8 cellular contexts compared by ENCODE assay signal in the genomic region with DNA sequence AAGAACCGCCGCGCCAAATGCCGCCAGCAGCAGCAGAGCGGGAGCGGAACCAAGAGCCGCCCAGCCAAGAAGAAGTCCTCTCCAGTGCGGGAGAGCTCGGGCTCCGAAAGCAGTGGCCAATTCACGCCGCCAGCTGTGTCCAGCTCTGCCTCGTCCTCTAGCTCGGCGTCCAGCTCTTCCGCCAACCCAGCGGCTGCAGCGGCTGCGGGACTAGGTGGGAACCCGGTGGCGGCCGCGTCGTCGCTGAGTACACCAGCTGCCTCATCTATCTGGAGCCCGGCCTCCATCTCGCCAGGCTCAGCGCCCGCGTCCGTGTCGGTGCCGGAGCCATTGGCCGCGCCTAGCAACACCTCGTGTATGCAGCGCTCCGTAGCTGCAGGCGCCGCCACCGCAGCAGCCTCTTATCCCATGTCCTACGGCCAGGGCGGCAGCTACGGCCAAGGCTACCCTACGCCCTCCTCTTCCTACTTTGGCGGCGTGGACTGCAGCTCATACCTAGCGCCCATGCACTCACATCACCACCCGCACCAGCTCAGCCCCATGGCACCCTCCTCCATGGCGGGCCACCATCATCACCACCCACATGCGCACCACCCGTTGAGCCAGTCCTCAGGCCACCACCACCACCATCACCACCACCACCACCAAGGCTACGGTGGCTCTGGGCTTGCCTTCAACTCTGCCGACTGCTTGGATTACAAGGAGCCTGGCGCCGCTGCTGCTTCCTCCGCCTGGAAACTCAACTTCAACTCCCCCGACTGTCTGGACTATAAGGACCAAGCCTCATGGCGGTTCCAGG. TPM values are rescaled to one million over a fixed set of nuclear protein-coding genes. Genes with fewer than 3 reads are reported as not detected.
A peak's percentile ranks its signal among the peaks of the same experiment; 100 is the strongest.
DNase-seq lines count a peak whose midpoint lies in the region; ATAC-seq and TF ChIP-seq lines count a peak whose summit lies in the region.

No MANE protein-coding gene starts in this region.

- TF ChIP-seq POLR2A in erythroblast (IDR thresholded peaks at IDR 0.05; ENCODE audit: low read length): no peak

- H3K27me3 ChIP-seq in MM.1S (replicated peaks; ENCODE audit: insufficient read depth, low read length) (no peaks in the 10 kb centered on the region), parathyroid adenoma (ENCODE audit: control insufficient read depth, insufficient read depth, low read length) (peaks cover 29% of the 10 kb centered on the region)

- H3K36me3 ChIP-seq in MM.1S (replicated peaks; ENCODE audit: insufficient read depth, low read length) (no peaks in the 10 kb centered on the region), parathyroid adenoma (ENCODE audit: control insufficient read depth, insufficient read depth, low read length) (no peaks in the 10 kb centered on the region)

- no peak overlapping the region for H3K4me3 ChIP-seq in MM.1S (ENCODE audit: low read length)
- no peak overlapping the region for H3K4me3 ChIP-seq in parathyroid adenoma (ENCODE audit: low read depth, low read length)

- intact Hi-C loops in CD14-positive monocyte (cut with micrococcal nuclease): no loop called here

- H4K20me1 ChIP-seq in MM.1S (ENCODE audit: insufficient read depth, low read length): no peaks in the 10 kb centered on the region

- H3K4me3 Mint-ChIP-seq in CD14-positive monocyte: peak overlapping the region; percentile 47 to 97

- H3F3A ChIP-seq in MM.1S (ENCODE audit: insufficient read depth, low read length): no peaks in the 10 kb centered on the region

- H2AFZ ChIP-seq in MM.1S (ENCODE audit: low read length) (no peak overlapping the region), parathyroid adenoma (peak overlapping the region; percentile 29)

- H3K4me2 ChIP-seq in MM.1S (ENCODE audit: low read depth, low read length): peak overlapping the region; percentile 69; the same call in 1 of the 2 replicates
- H3K4me2 ChIP-seq in parathyroid adenoma (ENCODE audit: low read length): peak overlapping the region; percentile 32

- TF ChIP-seq CTCF in CD14-positive monocyte (IDR thresholded peaks at IDR 0.05) (no peak), MM.1S (IDR thresholded peaks at IDR 0.05; ENCODE audit: low read length) (no peak), parathyroid adenoma (IDR thresholded peaks at IDR 0.05) (no peak)

- no peak overlapping the region for H3K9ac ChIP-seq in MM.1S (ENCODE audit: low read length)
- H3K9ac ChIP-seq in parathyroid adenoma: no peak overlapping the region

- peaks cover 0 to 60% (median 43%) of the 10 kb centered on the region in 7 donors for H3K9me3 Mint-ChIP-seq in CD14-positive monocyte

- H3K27me3 Mint-ChIP-seq in CD14-positive monocyte (ENCODE audit: low read depth in 3 of 3): peaks cover 92 to 98% (median 98%) of the 10 kb centered on the region in 3 donors

- H3K4me1 ChIP-seq in MM.1S (ENCODE audit: low read length) (no peaks in the 10 kb centered on the region), parathyroid adenoma (no peaks in the 10 kb centered on the region)

- H3K27ac ChIP-seq in MM.1S (ENCODE audit: low read length) (no peak overlapping the region), parathyroid adenoma (no peak overlapping the region)

- H3K79me2 ChIP-seq in MM.1S (ENCODE audit: low read length) (no peaks in the 10 kb centered on the region), parathyroid adenoma (no peaks in the 10 kb centered on the region)

- H3K4me1 Mint-ChIP-seq in CD14-positive monocyte: peaks cover 80% of the 10 kb centered on the region

- ATAC-seq in GM18498 (IDR thresholded peaks at IDR 0.05; ENCODE audit: unreplicated experiment) (no peak), HG03520 (IDR thresholded peaks at IDR 0.05; ENCODE audit: unreplicated experiment) (no peak)

- no peak overlapping the region for H3K27ac Mint-ChIP-seq in CD14-positive monocyte

- DNase-seq in CD14-positive monocyte (ENCODE audit: low spot score) (no peak), MM.1S (no peak), erythroblast (lab: John Stamatoyannopoulos, UW) (peak; percentile 30 to 34), NCI-H187 treated with DMSO at 0.1 percent for 48 hours (lab: John Stamatoyannopoulos, UW) (no peak), SIG-M5 (lab: John Stamatoyannopoulos, UW) (no peak)

- H3K9me3 ChIP-seq in MM.1S (replicated peaks; ENCODE audit: insufficient read depth, low read length) (no peaks in the 10 kb centered on the region), parathyroid adenoma (ENCODE audit: control insufficient read depth, low read length) (no peaks in the 10 kb centered on the region)

- peaks cover 18 to 37% of the 10 kb centered on the region in 2 donors for H3K36me3 Mint-ChIP-seq in CD14-positive monocyte

- H3K9me2 ChIP-seq in MM.1S (replicated peaks; ENCODE audit: insufficient read depth, low read length): no peaks in the 10 kb centered on the region

RNA-seq across cellular contexts. Expression of gene OTX1, which starts 5.1 kb away (rescaled TPM):
- polyA plus RNA-seq in CD14-positive monocyte: not detected

Comparison
In these comparisons a context has a peak if more than half of its experiments do, and no peak if none do; other contexts are left out.
1. DNase-seq: peak in erythroblast (2 of 2); none in CD14-positive monocyte (single experiment), MM.1S (single experiment), NCI-H187 treated with DMSO at 0.1 percent for 48 hours (single experiment) and SIG-M5 (single experiment).